In the genomic region with DNA sequence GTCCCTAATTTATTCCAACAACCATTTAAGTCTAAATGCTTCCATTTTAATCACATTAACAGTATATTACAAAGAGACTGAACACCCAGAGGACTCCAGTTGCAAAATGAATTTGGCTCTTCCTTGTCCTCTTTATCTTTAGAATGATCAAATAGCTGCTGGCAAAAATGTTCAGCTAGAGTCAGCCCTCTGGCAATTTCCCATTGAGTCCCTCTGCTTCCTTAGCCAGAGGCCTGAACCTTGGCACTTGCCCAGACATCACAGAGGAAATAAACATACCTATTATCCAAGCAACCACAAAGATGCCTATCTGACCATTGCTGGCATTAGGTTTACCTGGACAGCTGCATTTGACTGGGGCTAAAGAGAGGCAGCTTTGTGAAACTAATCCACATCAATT, we compare ENCODE assay signal across 10 cellular contexts.
A peak's percentile ranks its signal among the peaks of the same experiment; 100 is the strongest.
DNase-seq lines count a peak whose midpoint lies in the region; ATAC-seq and TF ChIP-seq lines count a peak whose summit lies in the region.
"Had no signal": no experiment of that assay in that cellular context is flagged by ENCODE, and none has a peak within 500 bp of the region (broad histone marks: within the 10 kb centered on the region; RNA-seq: fewer than 3 reads in every experiment).

No MANE protein-coding gene starts in this region.

- no peak overlapping the region for H3K27ac Mint-ChIP-seq in WTC11

- H3K36me3 Mint-ChIP-seq in WTC11 = no peaks in the 10 kb centered on the region

- no peak overlapping the region for H3K4me3 Mint-ChIP-seq in WTC11

- no peaks in the 10 kb centered on the region for H3K27me3 Mint-ChIP-seq in WTC11 (ENCODE audit: low read depth)

- peaks cover 6% of the 10 kb centered on the region for H3K4me1 Mint-ChIP-seq in WTC11

- no peak overlapping the region for H3K4me3 ChIP-seq in AG09309 (ENCODE audit: control insufficient read depth, low read depth, low read length)
- H3K4me3 ChIP-seq: dorsolateral prefrontal cortex had no signal

- no peak for ATAC-seq in WTC11
- ATAC-seq in GM19328 (IDR thresholded peaks at IDR 0.05; ENCODE audit: unreplicated experiment) = no peak

- H3K9me3 Mint-ChIP-seq in WTC11 = no peaks in the 10 kb centered on the region

- TF ChIP-seq CTCF in AG09309 (IDR thresholded peaks at IDR 0.05; ENCODE audit: control insufficient read depth, insufficient read depth, low read depth, low read length, missing control alignments) = no peak
- TF ChIP-seq CTCF in WTC11 (IDR thresholded peaks at IDR 0.05) = no peak

- POLR2A ChIA-PET in WTC11 (lab: Charles Lee) = no interaction called here

- CTCF ChIA-PET in WTC11 (lab: Charles Lee) = no interaction called here

- peak; percentile 52 for DNase-seq in AG09309 (ENCODE audit: low read depth)
- DNase-seq in HT-29 (ENCODE audit: low spot score) = peak; percentile 96
- peak; percentile 32 for DNase-seq in SW480 (ENCODE audit: low spot score)
- peak; percentile 26 for DNase-seq in kidney glomerular epithelial cell (lab: John Stamatoyannopoulos, UW)
- no peak for DNase-seq in WTC11 (ENCODE audit: low spot score)
- no peak for DNase-seq in activated CD4-positive, alpha-beta T cell treated with anti-CD3 and anti-CD28 coated beads for 4 hours
- no peak for DNase-seq in 8988T
- DNase-seq: NK-92 treated with Interleukin-12 subunit alpha and Interleukin-12 subunit beta, amount 100 ng/mL, for 24 hours had no signal

TF ChIP-seq in WTC11, 78 proteins besides CTCF, POLR2A, EP300 and RAD21:
- no peak for TF ChIP-seq CREM (CRISPR knock-in tag; IDR thresholded peaks at IDR 0.05)
- TF ChIP-seq SMAD3 (CRISPR knock-in tag; IDR thresholded peaks at IDR 0.05; ENCODE audit: borderline replicate concordance) = no peak
- no peak for TF ChIP-seq NFATC4 (CRISPR knock-in tag; IDR thresholded peaks at IDR 0.05)
- no peak for TF ChIP-seq CBFB (CRISPR knock-in tag; IDR thresholded peaks at IDR 0.05; ENCODE audit: low read depth)
- TF ChIP-seq, protein P1, sequence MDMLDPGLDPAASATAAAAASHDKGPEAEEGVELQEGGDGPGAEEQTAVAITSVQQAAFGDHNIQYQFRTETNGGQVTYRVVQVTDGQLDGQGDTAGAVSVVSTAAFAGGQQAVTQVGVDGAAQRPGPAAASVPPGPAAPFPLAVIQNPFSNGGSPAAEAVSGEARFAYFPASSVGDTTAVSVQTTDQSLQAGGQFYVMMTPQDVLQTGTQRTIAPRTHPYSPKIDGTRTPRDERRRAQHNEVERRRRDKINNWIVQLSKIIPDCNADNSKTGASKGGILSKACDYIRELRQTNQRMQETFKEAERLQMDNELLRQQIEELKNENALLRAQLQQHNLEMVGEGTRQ (CRISPR knock-in tag; IDR thresholded peaks at IDR 0.05) = no peak
- TF ChIP-seq, protein P2, sequence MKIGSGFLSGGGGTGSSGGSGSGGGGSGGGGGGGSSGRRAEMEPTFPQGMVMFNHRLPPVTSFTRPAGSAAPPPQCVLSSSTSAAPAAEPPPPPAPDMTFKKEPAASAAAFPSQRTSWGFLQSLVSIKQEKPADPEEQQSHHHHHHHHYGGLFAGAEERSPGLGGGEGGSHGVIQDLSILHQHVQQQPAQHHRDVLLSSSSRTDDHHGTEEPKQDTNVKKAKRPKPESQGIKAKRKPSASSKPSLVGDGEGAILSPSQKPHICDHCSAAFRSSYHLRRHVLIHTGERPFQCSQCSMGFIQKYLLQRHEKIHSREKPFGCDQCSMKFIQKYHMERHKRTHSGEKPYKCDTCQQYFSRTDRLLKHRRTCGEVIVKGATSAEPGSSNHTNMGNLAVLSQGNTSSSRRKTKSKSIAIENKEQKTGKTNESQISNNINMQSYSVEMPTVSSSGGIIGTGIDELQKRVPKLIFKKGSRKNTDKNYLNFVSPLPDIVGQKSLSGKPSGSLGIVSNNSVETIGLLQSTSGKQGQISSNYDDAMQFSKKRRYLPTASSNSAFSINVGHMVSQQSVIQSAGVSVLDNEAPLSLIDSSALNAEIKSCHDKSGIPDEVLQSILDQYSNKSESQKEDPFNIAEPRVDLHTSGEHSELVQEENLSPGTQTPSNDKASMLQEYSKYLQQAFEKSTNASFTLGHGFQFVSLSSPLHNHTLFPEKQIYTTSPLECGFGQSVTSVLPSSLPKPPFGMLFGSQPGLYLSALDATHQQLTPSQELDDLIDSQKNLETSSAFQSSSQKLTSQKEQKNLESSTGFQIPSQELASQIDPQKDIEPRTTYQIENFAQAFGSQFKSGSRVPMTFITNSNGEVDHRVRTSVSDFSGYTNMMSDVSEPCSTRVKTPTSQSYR (CRISPR knock-in tag; IDR thresholded peaks at IDR 0.05) = no peak
- TF ChIP-seq ZNF138 (CRISPR knock-in tag; conservative IDR thresholded peaks at IDR 0.05) = no peak
- TF ChIP-seq MXD4 (CRISPR knock-in tag; IDR thresholded peaks at IDR 0.05; ENCODE audit: borderline replicate concordance) = no peak
- TF ChIP-seq ETV6 (CRISPR knock-in tag; IDR thresholded peaks at IDR 0.05) = no peak

Comparison
In these comparisons a context has a peak if more than half of its experiments do, and no peak if none do; other contexts are left out.
1. DNase-seq: peak in AG09309 (single experiment), HT-29 (single experiment), SW480 (single experiment) and kidney glomerular epithelial cell (single experiment); none in WTC11 (single experiment), activated CD4-positive, alpha-beta T cell treated with anti-CD3 and anti-CD28 coated beads for 4 hours (0 of 2) and 8988T (single experiment).